ENCODE assay signal across 18 cellular contexts in genomic region chr7:37982423-37982822, GRCh38.
"Had no signal": no experiment of that assay in that cellular context is flagged by ENCODE, and none has a peak within 500 bp of the region (broad histone marks: within the 10 kb centered on the region; RNA-seq: fewer than 3 reads in every experiment).

No MANE protein-coding gene starts in this region.

- H3K9me3 Mint-ChIP-seq: activated naive CD8-positive, alpha-beta T cell treated with anti-CD3 and anti-CD28 coated beads for 36 hours; activated T-cell treated with anti-CD3 and anti-CD28 coated beads, Interleukin-2, amount 50 U/mL, for 24 hours; naive thymus-derived CD8-positive, alpha-beta T cell; stimulated activated naive CD8-positive, alpha-beta T cell treated with anti-CD3 and anti-CD28 coated beads, Interleukin-15, Interleukin-2, amounts not matched to agents 100 ng/mL and 50 ng/mL, for 24 hours had no signal

- H3K9me3 ChIP-seq: heart left ventricle, sigmoid colon, vagina had no signal

- H3K27me3 ChIP-seq: foreskin keratinocyte, sigmoid colon, vagina had no signal

- H3K4me3 Mint-ChIP-seq: activated CD8-positive, alpha-beta memory T cell treated with anti-CD3 and anti-CD28 coated beads, Interleukin-2, amount 10 ng/mL, durations not matched to agents 7 days and 5 days; activated naive CD8-positive, alpha-beta T cell treated with anti-CD3 and anti-CD28 coated beads for 36 hours; activated T-cell treated with anti-CD3 and anti-CD28 coated beads, Interleukin-2, amount 50 U/mL, for 24 hours; naive thymus-derived CD8-positive, alpha-beta T cell; stimulated activated naive CD8-positive, alpha-beta T cell treated with anti-CD3 and anti-CD28 coated beads, Interleukin-15, Interleukin-2, amounts not matched to agents 100 ng/mL and 50 ng/mL, for 24 hours had no signal

- H3K4me1 ChIP-seq: foreskin keratinocyte, sigmoid colon, vagina had no signal

- H3K36me3 ChIP-seq: heart left ventricle, sigmoid colon, vagina had no signal

- H3K36me3 Mint-ChIP-seq: activated CD8-positive, alpha-beta memory T cell treated with anti-CD3 and anti-CD28 coated beads, Interleukin-2, amount 10 ng/mL, durations not matched to agents 7 days and 5 days; activated naive CD8-positive, alpha-beta T cell treated with anti-CD3 and anti-CD28 coated beads for 36 hours; naive thymus-derived CD8-positive, alpha-beta T cell had no signal

- H3K27ac ChIP-seq: coronary artery, foreskin keratinocyte, heart left ventricle, sigmoid colon, vagina had no signal

- H3K27ac Mint-ChIP-seq: activated CD8-positive, alpha-beta memory T cell treated with anti-CD3 and anti-CD28 coated beads, Interleukin-2, amount 10 ng/mL, durations not matched to agents 7 days and 5 days; activated naive CD8-positive, alpha-beta T cell treated with anti-CD3 and anti-CD28 coated beads for 36 hours; activated T-cell treated with anti-CD3 and anti-CD28 coated beads, Interleukin-2, amount 50 U/mL, for 24 hours; naive thymus-derived CD8-positive, alpha-beta T cell; progenitor cell of endocrine pancreas; stimulated activated naive CD8-positive, alpha-beta T cell treated with anti-CD3 and anti-CD28 coated beads, Interleukin-15, Interleukin-2, amounts not matched to agents 100 ng/mL and 50 ng/mL, for 24 hours had no signal

- H3K4me3 ChIP-seq: coronary artery, heart left ventricle, sigmoid colon, vagina had no signal

- ATAC-seq: activated CD8-positive, alpha-beta memory T cell treated with anti-CD3 and anti-CD28 coated beads, Interleukin-2, amount 10 ng/mL, durations not matched to agents 7 days and 5 days; foreskin keratinocyte; heart left ventricle; naive thymus-derived CD8-positive, alpha-beta T cell had no signal

- H3K4me1 Mint-ChIP-seq: activated CD8-positive, alpha-beta memory T cell treated with anti-CD3 and anti-CD28 coated beads, Interleukin-2, amount 10 ng/mL, durations not matched to agents 7 days and 5 days; activated naive CD8-positive, alpha-beta T cell treated with anti-CD3 and anti-CD28 coated beads for 36 hours; naive thymus-derived CD8-positive, alpha-beta T cell had no signal

- DNase-seq: activated CD4-positive, alpha-beta T cell treated with anti-CD3 and anti-CD28 coated beads, Interleukin-2, amount 50 U/mL, for 48 hours; activated CD4-positive, CD25-positive, alpha-beta regulatory T cell treated with anti-CD3 and anti-CD28 coated beads, Interleukin-2, amount 50 U/mL, for 72 hours; activated CD8-positive, alpha-beta memory T cell treated with anti-CD3 and anti-CD28 coated beads, Interleukin-2, amount 10 ng/mL, durations not matched to agents 7 days and 5 days; activated gamma-delta T cell treated with Interleukin-2 at 50 U/mL for 16 hours; activated naive CD8-positive, alpha-beta T cell treated with anti-CD3 and anti-CD28 coated beads for 36 hours; activated T-cell treated with anti-CD3 and anti-CD28 coated beads, Interleukin-2, amount 50 U/mL, for 24 hours; effector memory CD4-positive, alpha-beta T cell; erythroblast; foreskin keratinocyte; midbrain; naive thymus-derived CD8-positive, alpha-beta T cell; sigmoid colon; stimulated activated CD4-positive, alpha-beta T cell treated with anti-CD3 and anti-CD28 coated beads, Interleukin-12 subunit alpha, Interleukin-12 subunit beta, amount 100 ng/mL, for 4 hours had no signal
